Comparison of ENCODE assay signal across 15 cellular contexts in genomic region chr7:83427929-83428328, GRCh38.
A peak's percentile ranks its signal among the peaks of the same experiment; 100 is the strongest.
DNase-seq lines count a peak whose midpoint lies in the region; ATAC-seq and TF ChIP-seq lines count a peak whose summit lies in the region.
"Had no signal": no experiment of that assay in that cellular context is flagged by ENCODE, and none has a peak within 500 bp of the region (broad histone marks: within the 10 kb centered on the region; RNA-seq: fewer than 3 reads in every experiment).

No MANE protein-coding gene starts in this region.

- CTCF ChIA-PET in MCF 10A (lab: Yijun Ruan, JAX) = interaction anchor here (0.7 to 1.2 kb wide), 3 partner anchors 16 to 1066 kb away, joined by 3 to 5 read pairs (median 3); no protein-coding TSS in a partner anchor

- no peaks in the 10 kb centered on the region for H3K36me3 ChIP-seq in breast epithelium
- no peaks in the 10 kb centered on the region for H3K36me3 ChIP-seq in neuronal stem cell (replicated peaks in 1 of 2; ENCODE audit: control insufficient read depth in 2 of 2, insufficient read depth in 2 of 2, low read length in 2 of 2)
- H3K36me3 ChIP-seq: gastroesophageal sphincter, prostate gland had no signal

- H2AK5ac ChIP-seq in neuronal stem cell (ENCODE audit: low read depth, low read length) = no peak overlapping the region

- peak; percentile 27 for DNase-seq in MCF 10A (ENCODE audit: unreplicated experiment)
- DNase-seq in breast epithelium (ENCODE audit: low spot score in 2 of 2) = no peak
- peak; percentile 56 for DNase-seq in NCI-H226
- peak; percentile 74 for DNase-seq in astrocyte of the spinal cord (ENCODE audit: low read depth, low spot score)
- no peak for DNase-seq in neuronal stem cell (ENCODE audit: low spot score)
- no peak for DNase-seq in kidney glomerular epithelial cell (lab: John Stamatoyannopoulos, UW)
- no peak for DNase-seq in T-helper 1 cell
- DNase-seq: activated naive CD8-positive, alpha-beta T cell treated with anti-CD3 and anti-CD28 coated beads for 36 hours; activated T-cell treated with anti-CD3 and anti-CD28 coated beads for 4 hours; left cardiac atrium; NCI-H1694 treated with DMSO at 0.1 percent for 48 hours; SW 1271 had no signal

- no peak overlapping the region for H2BK120ac ChIP-seq in neuronal stem cell (ENCODE audit: low read depth, low read length)

- no peak overlapping the region for H2AFZ ChIP-seq in neuronal stem cell (ENCODE audit: low read length)

- no peak overlapping the region for H4K91ac ChIP-seq in neuronal stem cell (ENCODE audit: low read depth, low read length, poor library complexity)

- TF ChIP-seq CTCF in MCF 10A (IDR thresholded peaks at IDR 0.05; ENCODE audit: unreplicated experiment) = no peak
- no peak for TF ChIP-seq CTCF in breast epithelium (IDR thresholded peaks at IDR 0.05)
- TF ChIP-seq CTCF in astrocyte of the spinal cord (IDR thresholded peaks at IDR 0.05; ENCODE audit: low read depth, low read length) = no peak

- H3K4me3 ChIP-seq in breast epithelium (no peak overlapping the region), astrocyte of the spinal cord (ENCODE audit: low read depth, low read length) (no peak overlapping the region), neuronal stem cell (ENCODE audit: low read length in 2 of 2) (no peak overlapping the region)
- H3K4me3 ChIP-seq: gastroesophageal sphincter, prostate gland had no signal

- H3K9me3 ChIP-seq in breast epithelium (no peaks in the 10 kb centered on the region), neuronal stem cell (replicated peaks in 1 of 2; ENCODE audit: control insufficient read depth in 2 of 2, insufficient read depth in 1 of 2, low read depth in 1 of 2, low read length in 2 of 2) (no peaks in the 10 kb centered on the region)
- H3K9me3 ChIP-seq: gastroesophageal sphincter, prostate gland had no signal

- no peak overlapping the region for H3K23ac ChIP-seq in neuronal stem cell (ENCODE audit: low read depth, low read length, poor library complexity)

- WGBS in neuronal stem cell (ENCODE audit: extremely low coverage in 2 of 2, insufficient read length in 2 of 2, insufficient replicate concordance in 1 of 2), 2 donors = no CpG with 5 or more reads among the region's 1 CpG

- no peaks in the 10 kb centered on the region for H3K4me1 Mint-ChIP-seq in MCF 10A (ENCODE audit: insufficient read depth, unreplicated experiment)
- H3K4me1 Mint-ChIP-seq: activated naive CD8-positive, alpha-beta T cell treated with anti-CD3 and anti-CD28 coated beads for 36 hours had no signal

- no peaks in the 10 kb centered on the region for H3K79me1 ChIP-seq in neuronal stem cell (ENCODE audit: low read depth, low read length)

- POLR2A ChIA-PET in MCF 10A (lab: Yijun Ruan, JAX) = interaction anchor here (1.1 to 1.2 kb wide), 2 partner anchors 14 to 59 kb away, joined by 3 to 4 read pairs; no protein-coding TSS in a partner anchor

- no peak overlapping the region for H3K4ac ChIP-seq in neuronal stem cell (ENCODE audit: low read length)

- no peak overlapping the region for H3K18ac ChIP-seq in neuronal stem cell (ENCODE audit: low read length)

- H3K14ac ChIP-seq in neuronal stem cell (ENCODE audit: low read length) = no peak overlapping the region

- in situ Hi-C loops in astrocyte of the spinal cord (cut with HindIII; ENCODE audit: low sequenced_read_pairs) = no loop called here

- no peaks in the 10 kb centered on the region for H3K27me3 ChIP-seq in breast epithelium
- H3K27me3 ChIP-seq in neuronal stem cell (ENCODE audit: control insufficient read depth in 3 of 3, insufficient read depth in 3 of 3, low read depth in 1 of 3, low read length in 3 of 3) = no peaks in the 10 kb centered on the region
- H3K27me3 ChIP-seq: gastroesophageal sphincter had no signal

- no TSS peak for BruUV-seq in MCF 10A (replicated peaks; lab: Mats Ljungman, UMichigan)

- H3K9me3 Mint-ChIP-seq in MCF 10A (ENCODE audit: unreplicated experiment) = no peaks in the 10 kb centered on the region
- H3K9me3 Mint-ChIP-seq: activated naive CD8-positive, alpha-beta T cell treated with anti-CD3 and anti-CD28 coated beads for 36 hours had no signal

- H3K27ac ChIP-seq in breast epithelium (no peak overlapping the region), neuronal stem cell (replicated peaks; ENCODE audit: low read length) (no peak overlapping the region)
- H3K27ac ChIP-seq: gastroesophageal sphincter, prostate gland had no signal

- no peak overlapping the region for H2BK5ac ChIP-seq in neuronal stem cell (ENCODE audit: low read length)

- no peaks in the 10 kb centered on the region for H3K36me3 Mint-ChIP-seq in MCF 10A (ENCODE audit: insufficient read depth, unreplicated experiment)
- H3K36me3 Mint-ChIP-seq: activated naive CD8-positive, alpha-beta T cell treated with anti-CD3 and anti-CD28 coated beads for 36 hours had no signal

- no peak for ATAC-seq in GM18870 (IDR thresholded peaks at IDR 0.05; ENCODE audit: unreplicated experiment)
- ATAC-seq: gastroesophageal sphincter, left cardiac atrium had no signal

- no peak overlapping the region for H2BK15ac ChIP-seq in neuronal stem cell (ENCODE audit: low read length)

- no peak overlapping the region for H3K4me3 Mint-ChIP-seq in MCF 10A (ENCODE audit: unreplicated experiment)
- H3K4me3 Mint-ChIP-seq: activated naive CD8-positive, alpha-beta T cell treated with anti-CD3 and anti-CD28 coated beads for 36 hours had no signal

- no peak overlapping the region for H3K27ac Mint-ChIP-seq in MCF 10A (ENCODE audit: low read depth, unreplicated experiment)
- H3K27ac Mint-ChIP-seq: activated naive CD8-positive, alpha-beta T cell treated with anti-CD3 and anti-CD28 coated beads for 36 hours had no signal

- H3K9ac ChIP-seq in neuronal stem cell (ENCODE audit: low read depth, low read length, poor library complexity) = no peak overlapping the region

- intact Hi-C loops in MCF 10A (cut with micrococcal nuclease) = no loop called here
- intact Hi-C loops in breast epithelium (cut with DNase I; ENCODE audit: low total_unique reads) = no loop called here

- H4K8ac ChIP-seq in neuronal stem cell (ENCODE audit: low read depth, low read length) = no peak overlapping the region

- no peak overlapping the region for H2BK12ac ChIP-seq in neuronal stem cell (ENCODE audit: low read length)

- peaks cover 61% of the 10 kb centered on the region for H3K27me3 Mint-ChIP-seq in MCF 10A (ENCODE audit: insufficient read depth, unreplicated experiment)
- H3K27me3 Mint-ChIP-seq: activated naive CD8-positive, alpha-beta T cell treated with anti-CD3 and anti-CD28 coated beads for 36 hours had no signal

- TF ChIP-seq POLR2A in breast epithelium (IDR thresholded peaks at IDR 0.05) = no peak

- H3K4me2 ChIP-seq in neuronal stem cell (ENCODE audit: insufficient read depth, low read length, poor library complexity, severe bottlenecking) = no peak overlapping the region

- H3K4me1 ChIP-seq in breast epithelium (no peaks in the 10 kb centered on the region), neuronal stem cell (ENCODE audit: control insufficient read depth in 2 of 2, insufficient read depth in 1 of 2, low read depth in 1 of 2, low read length in 2 of 2) (peaks cover 0 to 15% of the 10 kb centered on the region in 2 donors)
- H3K4me1 ChIP-seq: gastroesophageal sphincter, prostate gland had no signal

Comparison
In these comparisons a context has a peak if more than half of its experiments do, and no peak if none do; other contexts are left out.
1. DNase-seq: peak in MCF 10A (single experiment), NCI-H226 (single experiment) and astrocyte of the spinal cord (single experiment); none in breast epithelium (0 of 2), neuronal stem cell (single experiment), kidney glomerular epithelial cell (single experiment) and T-helper 1 cell (0 of 5).